In genomic region chr9:131278421-131279111, GRCh38 we compare ENCODE assay signal across 8 cellular contexts. TPM values are rescaled to one million over a fixed set of nuclear protein-coding genes. Genes with fewer than 3 reads are reported as not detected.
A peak's percentile ranks its signal among the peaks of the same experiment; 100 is the strongest.
DNase-seq lines count a peak whose midpoint lies in the region; ATAC-seq, FAIRE-seq and TF ChIP-seq lines count a peak whose summit lies in the region.

No MANE protein-coding gene starts in this region.

- RAD21 ChIA-PET in GM12878 (lab: Charles Lee; ENCODE audit: unreplicated experiment) = interaction anchor here (1.2 to 1.6 kb wide), 3 partner anchors 29 to 97 kb away, joined by 4 to 5 read pairs (median 5); no protein-coding TSS in a partner anchor

- no peak for FAIRE-seq in GM12878 (lab: Jason Lieb, UNC)

- H3K27ac Mint-ChIP-seq in CD4-positive, alpha-beta memory T cell = peak overlapping the region; percentile 92 to 95 (median 94)
- H3K27ac Mint-ChIP-seq in nephron progenitor cell = no peak overlapping the region

- SMC1A ChIA-PET in GM12878 (lab: Charles Lee; ENCODE audit: uncharacterized antibody, unreplicated experiment) = interaction anchor here (1.1 to 1.5 kb wide), 3 partner anchors 15 to 99 kb away, joined by 3 read pairs; no protein-coding TSS in a partner anchor

- ATAC-seq in GM12878 (no peak), HG03175 (IDR thresholded peaks at IDR 0.05; ENCODE audit: unreplicated experiment) (no peak), GM21619 (IDR thresholded peaks at IDR 0.05; ENCODE audit: unreplicated experiment) (no peak)

- TF ChIP-seq EP300 in GM12878 (IDR thresholded peaks at IDR 0.05; ENCODE audit: borderline replicate concordance in 1 of 2, control insufficient read depth in 1 of 2, low read depth in 2 of 2, low read length in 2 of 2) = no peak

- TF ChIP-seq POLR2A in GM12878 (IDR thresholded peaks at IDR 0.05; ENCODE audit: low read depth, low read length) = peak; percentile 8; the same call in 1 of the 2 replicates

- no peaks in the 10 kb centered on the region for H3K27me3 ChIP-seq in CD4-positive, alpha-beta memory T cell (ENCODE audit: insufficient read depth, low read length)
- H3K27me3 ChIP-seq in GM12878 (replicated peaks in 1 of 2; ENCODE audit: control insufficient read depth in 2 of 2, insufficient read depth in 2 of 2, low read length in 1 of 2) = peaks cover 5 to 6% of the 10 kb centered on the region in 2 experiments; a peak in 3 of 4 replicates

- POLR2A ChIA-PET in CD4-positive, alpha-beta memory T cell (lab: Charles Lee; ENCODE audit: partially characterized antibody) = interaction anchor here (0.6 to 17.7 kb wide), 9 partner anchors 10 to 307 kb away, joined by 3 to 1324 read pairs (median 5); partner anchors contain the start of gene PLPP7
- POLR2A ChIA-PET in GM12878 (lab: Charles Lee) = interaction anchor here (0.5 to 1.4 kb wide), 5 partner anchors 9 to 119 kb away, joined by 3 to 6 read pairs (median 3); no protein-coding TSS in a partner anchor

- H3K36me3 Mint-ChIP-seq in CD4-positive, alpha-beta memory T cell = peaks cover 22 to 32% of the 10 kb centered on the region in 2 donors
- no peaks in the 10 kb centered on the region for H3K36me3 Mint-ChIP-seq in nephron progenitor cell (ENCODE audit: low read depth)

- in situ Hi-C loops in GM12878 (cut with MboI) = no loop called here

- DNase-seq in CD4-positive, alpha-beta memory T cell = peak in 4 of 5 donors; percentile 43 to 77 (median 48)
- DNase-seq in NAMALWA (ENCODE audit: low spot score) (peak; percentile 50), GM12878 (ENCODE audit: low read depth, low spot score) (no peak), nephron progenitor cell (no peak), NCI-H2081 treated with DMSO at 0.1 percent for 48 hours (lab: John Stamatoyannopoulos, UW) (no peak), GDM1 (lab: John Stamatoyannopoulos, UW) (no peak)

- H3K27ac ChIP-seq in CD4-positive, alpha-beta memory T cell (ENCODE audit: low read depth, low read length) = peak overlapping the region; percentile 79
- H3K27ac ChIP-seq in GM12878 (ENCODE audit: control insufficient read depth, insufficient read depth) = no peak overlapping the region

- H3K9me3 Mint-ChIP-seq in CD4-positive, alpha-beta memory T cell = no peaks in the 10 kb centered on the region
- H3K9me3 Mint-ChIP-seq in nephron progenitor cell = no peaks in the 10 kb centered on the region

- no peak overlapping the region for H3K4me2 ChIP-seq in GM12878 (ENCODE audit: control insufficient read depth, insufficient read depth)

- TF ChIP-seq CTCF in GM12878 (IDR thresholded peaks at IDR 0.05 in 2 of 3, conservative IDR thresholded peaks at IDR 0.05 in 1 of 3; ENCODE audit: control insufficient read depth in 2 of 3, extremely low read depth in 1 of 3, insufficient read depth in 1 of 3, low read depth in 3 of 3, low read length in 3 of 3) (no peak), nephron progenitor cell (IDR thresholded peaks at IDR 0.05) (no peak)

- H3K4me3 ChIP-seq in CD4-positive, alpha-beta memory T cell (ENCODE audit: low read length in 2 of 2) = peak overlapping the region; percentile 21 to 48
- H3K4me3 ChIP-seq in GM12878 = no peak overlapping the region

- H3K36me3 ChIP-seq in CD4-positive, alpha-beta memory T cell (ENCODE audit: insufficient read depth, low read length) = no peaks in the 10 kb centered on the region
- H3K36me3 ChIP-seq in GM12878 (ENCODE audit: control insufficient read depth in 2 of 2, insufficient read depth in 2 of 2, low read length in 1 of 2) = no peaks in the 10 kb centered on the region

- 33% methylated on average over 18 of the region's 18 CpGs for WGBS in GM12878 (ENCODE audit: insufficient coverage, insufficient replicate concordance, low lambda C conversion rate, missing lambda C conversion rate)

- no peak for TF ChIP-seq RAD21 in GM12878 (IDR thresholded peaks at IDR 0.05; ENCODE audit: insufficient read depth, low read depth, low read length)

- H3K27me3 Mint-ChIP-seq in CD4-positive, alpha-beta memory T cell = peaks cover 2 to 3% of the 10 kb centered on the region in 2 donors
- peaks cover 62% of the 10 kb centered on the region for H3K27me3 Mint-ChIP-seq in nephron progenitor cell (ENCODE audit: low read depth, poor library complexity)

- H3K4me3 Mint-ChIP-seq in CD4-positive, alpha-beta memory T cell = peak overlapping the region; percentile 84 to 93 (median 91)
- peak overlapping the region; percentile 83 for H3K4me3 Mint-ChIP-seq in nephron progenitor cell

- H3K4me1 Mint-ChIP-seq in CD4-positive, alpha-beta memory T cell = peaks cover 22 to 51% (median 26%) of the 10 kb centered on the region in 4 donors
- peaks cover 50% of the 10 kb centered on the region for H3K4me1 Mint-ChIP-seq in nephron progenitor cell

- no TSS peak for BruUV-seq in GM12878 (replicated peaks; lab: Mats Ljungman, UMichigan)

- peak overlapping the region; percentile 40 for H2AFZ ChIP-seq in GM12878 (ENCODE audit: control insufficient read depth, low read depth, low read length)

- intact Hi-C loops in CD4-positive, alpha-beta memory T cell (cut with micrococcal nuclease) = loop anchor here (1.0 to 10.0 kb wide), 8 partner anchors 9 to 226 kb away; partner anchors contain the start of genes NUP214 and POMT1
- intact Hi-C loops in GM12878 (cut with micrococcal nuclease; ENCODE audit: unreplicated experiment) = no loop called here

- peaks cover 36% of the 10 kb centered on the region for H3K79me2 ChIP-seq in GM12878 (ENCODE audit: control insufficient read depth, insufficient read depth, low read length)

- peaks cover 27% of the 10 kb centered on the region for H3K4me1 ChIP-seq in CD4-positive, alpha-beta memory T cell (ENCODE audit: insufficient read depth, low read length)
- H3K4me1 ChIP-seq in GM12878 (ENCODE audit: control insufficient read depth, insufficient read depth, low read length) = peaks cover 5% of the 10 kb centered on the region; the same call in 1 of the 2 replicates

- no peaks in the 10 kb centered on the region for H3K9me3 ChIP-seq in CD4-positive, alpha-beta memory T cell (ENCODE audit: control insufficient read depth in 1 of 2, low read length in 2 of 2)
- no peaks in the 10 kb centered on the region for H3K9me3 ChIP-seq in GM12878 (replicated peaks; ENCODE audit: control insufficient read depth, insufficient read depth, low read length)

- H4K20me1 ChIP-seq in GM12878 (ENCODE audit: control insufficient read depth, insufficient read depth) = no peaks in the 10 kb centered on the region

- no peak overlapping the region for H3K9ac ChIP-seq in GM12878 (ENCODE audit: control insufficient read depth, insufficient read depth, low read length)

- CTCF ChIA-PET in CD4-positive, alpha-beta memory T cell (lab: Charles Lee; ENCODE audit: partially characterized antibody) = interaction anchor here (0.9 to 1.5 kb wide), 6 partner anchors 8 to 29 kb away, joined by 4 to 5 read pairs (median 4); no protein-coding TSS in a partner anchor
- CTCF ChIA-PET in GM12878 (lab: Yijun Ruan, JAX) = interaction anchor here (0.8 to 2.4 kb wide), 4 partner anchors 23 to 99 kb away, joined by 3 to 10 read pairs (median 8); no protein-coding TSS in a partner anchor

TF ChIP-seq in GM12878, 131 proteins besides CTCF, POLR2A, EP300 and RAD21:
- TF ChIP-seq NRF1 (conservative IDR thresholded peaks at IDR 0.05; ENCODE audit: low read depth, low read length) (no peak), HDGF (IDR thresholded peaks at IDR 0.05) (0 out of 2 replicates have a peak, but pooled peaks have one; percentile 3)
TF ChIP-seq in GM12878: peak in this region for 1.

RNA-seq across cellular contexts. Expression of gene FAM78A, which starts 2.3 kb away (rescaled TPM):
- 10 to 100 TPM; 93.5 TPM for total RNA-seq in CD4-positive, alpha-beta memory T cell
- polyA plus RNA-seq in CD4-positive, alpha-beta memory T cell = 10 to 100 TPM in 1 of 2 donors, 1 to 10 TPM in 1; 5.5 to 29.2 TPM
- 21.7 and 24.1 TPM in 2 replicates for total RNA-seq in GM12878 (2013; cell fraction: nucleolus; rRNA removed)
- 19.2 and 20.1 TPM in 2 replicates for total RNA-seq in GM12878 (2014; rRNA removed)
- 10.5 and 11.0 TPM in 2 replicates for total RNA-seq in GM12878 (2014; rRNA removed; fragmentation: Illumina TruSeq; extraction: Trizol)
- 25.1 and 25.4 TPM in 2 replicates for total RNA-seq in GM12878 (2021)
- 4.4 TPM for polyA plus RNA-seq in GM12878 (2011; ENCODE audit: low read depth)
- 13.7 and 32.5 TPM in 2 replicates for polyA plus RNA-seq in GM12878 (2011; rRNA removed)
- polyA plus RNA-seq in GM12878 (2011; cell fraction: cytosol; rRNA removed) = 31.2 and 49.8 TPM in 2 replicates
- polyA plus RNA-seq in GM12878 (2011; cell fraction: nucleus; rRNA removed) = 42.4 and 44.6 TPM in 2 replicates
- 14.3 and 17.2 TPM in 2 replicates for polyA plus RNA-seq in GM12878 (2012)
- polyA plus RNA-seq in GM12878 (2014; fragmentation: Illumina TruSeq; extraction: Trizol) = 5.4 and 13.4 TPM in 2 replicates
- under 1 TPM; 0.18 to 0.66 TPM for polyA plus RNA-seq in GM12878 (2014; fragmentation: Nextera tagmentation; extraction: Ambion mirVana)
- 19.4 and 23.5 TPM in 2 replicates for polyA plus RNA-seq in GM12878 (2014; rRNA removed)
- 10 to 100 TPM in 1 of 2 experiments, 1 to 10 TPM in 1; 6.7 to 10.1 TPM for polyA plus RNA-seq in GM12878 (2016; fragmentation: Nextera tagmentation; extraction: Ambion mirVana)
- polyA minus RNA-seq in GM12878 (2011; rRNA and poly(A)+ RNA removed) = 21.5 and 25.7 TPM in 2 replicates
- 19.4 and 22.6 TPM in 2 replicates for polyA minus RNA-seq in GM12878 (2011; cell fraction: cytosol; rRNA and poly(A)+ RNA removed)
- polyA minus RNA-seq in GM12878 (2011; cell fraction: nucleus; rRNA and poly(A)+ RNA removed) = 7.4 and 15.1 TPM in 2 replicates

RNA-seq across cellular contexts. Expression of gene PLPP7, which starts 11.0 kb away (rescaled TPM):
- total RNA-seq in CD4-positive, alpha-beta memory T cell = not detected
- not detected for polyA plus RNA-seq in CD4-positive, alpha-beta memory T cell
- not detected in 2 replicates for total RNA-seq in GM12878 (2013; cell fraction: nucleolus; rRNA removed)
- total RNA-seq in GM12878 (2014; rRNA removed) (0.38 and 0.40 TPM in 2 replicates), GM12878 (2014; rRNA removed; fragmentation: Illumina TruSeq; extraction: Trizol) (0.09 and 0.31 TPM in 2 replicates), GM12878 (2021) (0.72 and 0.97 TPM in 2 replicates)
- polyA plus RNA-seq in GM12878 (2011; ENCODE audit: low read depth) = 0.28 TPM
- polyA plus RNA-seq in GM12878 (2011; rRNA removed) (not detected in 2 replicates), GM12878 (2014; fragmentation: Illumina TruSeq; extraction: Trizol) (not detected in 2 replicates), GM12878 (2014; fragmentation: Nextera tagmentation; extraction: Ambion mirVana) (under 1 TPM in 1 of 2 experiments, not detected in 1; 0.05 TPM), GM12878 (2014; rRNA removed) (0.12 and 0.25 TPM in 2 replicates), GM12878 (2016; fragmentation: Nextera tagmentation; extraction: Ambion mirVana) (1 to 10 TPM in 1 of 2 experiments, under 1 TPM in 1; 0.68 to 1.0 TPM)
- not detected in 2 replicates for polyA plus RNA-seq in GM12878 (2011; cell fraction: cytosol; rRNA removed)
- polyA plus RNA-seq in GM12878 (2011; cell fraction: nucleus; rRNA removed) = not detected in 2 replicates
- polyA plus RNA-seq in GM12878 (2012) = 0.37 and 0.38 TPM in 2 replicates
- not detected in 2 replicates for polyA minus RNA-seq in GM12878 (2011; rRNA and poly(A)+ RNA removed)
- polyA minus RNA-seq in GM12878 (2011; cell fraction: cytosol; rRNA and poly(A)+ RNA removed) = not detected in 2 replicates
- not detected in 2 replicates for polyA minus RNA-seq in GM12878 (2011; cell fraction: nucleus; rRNA and poly(A)+ RNA removed)

Comparison
In these comparisons a context has a peak if more than half of its experiments do, and no peak if none do; other contexts are left out.
1. DNase-seq: peak in CD4-positive, alpha-beta memory T cell (4 of 5) and NAMALWA (single experiment); none in GM12878 (single experiment), nephron progenitor cell (single experiment), NCI-H2081 treated with DMSO at 0.1 percent for 48 hours (single experiment) and GDM1 (single experiment).